ENCODE assay signal across 35 cellular contexts in genomic region chr10:4977025-4977424, GRCh38. TPM values are rescaled to one million over a fixed set of nuclear protein-coding genes. Genes with fewer than 3 reads are reported as not detected.
"Had no signal": no experiment of that assay in that cellular context is flagged by ENCODE, and none has a peak within 500 bp of the region (broad histone marks: within the 10 kb centered on the region; RNA-seq: fewer than 3 reads in every experiment).

No MANE protein-coding gene starts in this region.

- H3K36me3 ChIP-seq: adrenal gland, brain microvascular endothelial cell, breast epithelium, cardiac muscle cell had no signal

- H3K4me3 ChIP-seq: adrenal gland, ascending aorta, body of pancreas, breast epithelium, cardiac muscle cell had no signal

- DNase-seq: activated effector memory CD4-positive, alpha-beta T cell treated with anti-CD3 and anti-CD28 coated beads, Interleukin-2, amount 50 U/mL, for 16 hours; activated effector memory CD4-positive, alpha-beta T cell treated with Interleukin-2 at 50 U/mL for 16 hours; activated gamma-delta T cell treated with Interleukin-2 at 50 U/mL for 16 hours; activated naive CD4-positive, alpha-beta T cell; activated naive CD4-positive, alpha-beta T cell treated with anti-CD3 and anti-CD28 coated beads for 36 hours; activated naive CD4-positive, alpha-beta T cell treated with anti-CD3 and anti-CD28 coated beads, Interleukin-2, amount 10 ng/mL, durations not matched to agents 7 days and 5 days; activated naive CD4-positive, alpha-beta T cell treated with anti-CD3 and anti-CD28 coated beads, Interleukin-2, amount 50 U/mL, for 16 hours; activated naive CD4-positive, alpha-beta T cell treated with Interleukin-2 at 50 U/mL for 16 hours; activated naive CD8-positive, alpha-beta T cell treated with anti-CD3 and anti-CD28 coated beads for 36 hours; activated naive CD8-positive, alpha-beta T cell treated with anti-CD3 and anti-CD28 coated beads, Interleukin-2, amount 10 ng/mL, durations not matched to agents 7 days and 5 days; activated naive CD8-positive, alpha-beta T cell treated with anti-CD3 and anti-CD28 coated beads, Interleukin-2, amount 50 U/mL, for 24 hours; activated T-cell treated with anti-CD3 and anti-CD28 coated beads, Interleukin-2, amount 50 U/mL, for 1 hour; activated T-cell treated with anti-CD3 and anti-CD28 coated beads, Interleukin-2, amount 50 U/mL, for 24 hours; activated T-cell treated with anti-CD3 and anti-CD28 coated beads, Interleukin-2, amount 50 U/mL, for 4 hours; activated T-cell treated with anti-CD3 and anti-CD28 coated beads, Interleukin-2, amount 50 U/mL, for 48 hours; activated T-cell treated with anti-CD3 and anti-CD28 coated beads, Interleukin-2, amount 50 U/mL, for 72 hours; adrenal gland; amniotic stem cell; amygdala; anterior cingulate cortex; aorta; body of pancreas; brain microvascular endothelial cell; caudate nucleus; central memory CD4-positive, alpha-beta T cell; cerebellar nuclear complex had no signal

- FAIRE-seq: astrocyte, bronchial epithelial cell had no signal

- ATAC-seq: activated naive CD4-positive, alpha-beta T cell treated with anti-CD3 and anti-CD28 coated beads, Interleukin-2, amount 50 U/mL, for 72 hours; activated naive CD8-positive, alpha-beta T cell treated with anti-CD3 and anti-CD28 coated beads, Interleukin-2, amount 50 U/mL, for 24 hours; activated T-cell treated with anti-CD3 and anti-CD28 coated beads, Interleukin-2, amount 50 U/mL, for 4 hours; activated T-cell treated with anti-CD3 and anti-CD28 coated beads, Interleukin-2, amount 50 U/mL, for 72 hours; activated T-helper 17 cell treated with anti-CD3 and anti-CD28 coated beads, Interleukin-2, amount 50 U/mL, for 72 hours; body of pancreas had no signal

- H3K27me3 ChIP-seq: adrenal gland, ascending aorta, body of pancreas, brain microvascular endothelial cell, breast epithelium, cardiac muscle cell had no signal

- H3K4me1 ChIP-seq: adrenal gland, ascending aorta, breast epithelium had no signal

- H3K27ac ChIP-seq: adrenal gland, ascending aorta, body of pancreas, brain microvascular endothelial cell, breast epithelium, cardiac muscle cell had no signal

- H3K9me3 ChIP-seq: adrenal gland, ascending aorta, body of pancreas, breast epithelium had no signal

RNA-seq across cellular contexts. Expression of gene AKR1C2, which starts 26.6 kb away (rescaled TPM):
- total RNA-seq: activated naive CD4-positive, alpha-beta T cell treated with anti-CD3 and anti-CD28 coated beads, Interleukin-2, amount 50 U/mL, for 72 hours; activated naive CD8-positive, alpha-beta T cell treated with anti-CD3 and anti-CD28 coated beads for 36 hours; activated naive CD8-positive, alpha-beta T cell treated with anti-CD3 and anti-CD28 coated beads, Interleukin-2, amount 10 ng/mL, durations not matched to agents 7 days and 5 days; activated T-helper 1 cell treated with anti-CD3 and anti-CD28 coated beads, Interleukin-12 subunit alpha, Interleukin-12 subunit beta, Interleukin-2, Interleukin-4 antibody, amounts not matched to agents 30 ng/mL and 10 ng/mL and 1 ng/mL, durations not matched to agents 14 hours and 24 hours and 36 hours; activated T-helper 17 cell treated with anti-CD3 and anti-CD28 coated beads, Interleukin-2, amount 50 U/mL, for 72 hours; activated T-helper 2 cell treated with anti-CD3 and anti-CD28 coated beads, Interferon-gamma antibody, Interleukin-2, Interleukin-4, amounts not matched to agents 10 μg/mL and 5 μg/mL and 100 μg/mL, durations not matched to agents 14 hours and 24 hours and 36 hours had no signal
